29 cellular contexts compared by ENCODE assay signal in genomic region chrX:139191746-139192385, GRCh38.
"Had no signal": no experiment of that assay in that cellular context is flagged by ENCODE, and none has a peak within 500 bp of the region (broad histone marks: within the 10 kb centered on the region; RNA-seq: fewer than 3 reads in every experiment).

No MANE protein-coding gene starts in this region.

- H3K4me3 ChIP-seq: neural progenitor cell, ovary, psoas muscle, right lobe of liver, suprapubic skin, testis, tibial artery, transverse colon, upper lobe of right lung, uterus had no signal

- H3K9me3 ChIP-seq: ovary, psoas muscle, right lobe of liver, suprapubic skin, testis, tibial artery, transverse colon, upper lobe of right lung, uterus had no signal

- H3K27ac Mint-ChIP-seq: naive B cell; naive thymus-derived CD8-positive, alpha-beta T cell; natural killer cell treated with Interleukin-12 subunit alpha and Interleukin-12 subunit beta and Interleukin-15 and Interleukin-18, amount 100 ng/mL, for 72 hours; nephron progenitor cell; neural progenitor cell; progenitor cell of endocrine pancreas; stimulated activated memory B cell treated with anti-CD40 and anti-IgM and Interleukin-4, amounts not matched to agents 10 μg/mL and 1 μg/mL and 100 μg/mL, for 72 hours; stimulated activated naive CD8-positive, alpha-beta T cell treated with anti-CD3 and anti-CD28 coated beads, Interleukin-15, amount 100 ng/mL, for 72 hours had no signal

- ATAC-seq: naive thymus-derived CD8-positive, alpha-beta T cell; natural killer cell treated with Interleukin-12 subunit alpha and Interleukin-12 subunit beta and Interleukin-15 and Interleukin-18, amount 100 ng/mL, for 72 hours; right cardiac atrium; right lobe of liver; stimulated activated memory B cell treated with anti-CD40 and anti-IgM and Interleukin-4, amounts not matched to agents 10 μg/mL and 1 μg/mL and 100 μg/mL, for 72 hours; stimulated activated naive CD8-positive, alpha-beta T cell treated with anti-CD3 and anti-CD28 coated beads, Interleukin-15, amount 100 ng/mL, for 72 hours; stimulated activated naive CD8-positive, alpha-beta T cell treated with anti-CD3 and anti-CD28 coated beads, Interleukin-15, Interleukin-2, amounts not matched to agents 100 U/mL and 50 U/mL, for 24 hours; upper lobe of right lung had no signal

- H3K4me1 Mint-ChIP-seq: nephron progenitor cell; stimulated activated memory B cell treated with anti-CD40 and anti-IgM and Interleukin-4, amounts not matched to agents 10 μg/mL and 1 μg/mL and 100 μg/mL, for 72 hours; stimulated activated naive CD8-positive, alpha-beta T cell treated with anti-CD3 and anti-CD28 coated beads, Interleukin-15, amount 100 ng/mL, for 72 hours had no signal

- H3K4me3 Mint-ChIP-seq: naive thymus-derived CD8-positive, alpha-beta T cell; natural killer cell treated with Interleukin-12 subunit alpha and Interleukin-12 subunit beta and Interleukin-15 and Interleukin-18, amount 100 ng/mL, for 72 hours; nephron progenitor cell; neural progenitor cell; stimulated activated memory B cell treated with anti-CD40 and anti-IgM and Interleukin-4, amounts not matched to agents 10 μg/mL and 1 μg/mL and 100 μg/mL, for 72 hours; stimulated activated naive CD8-positive, alpha-beta T cell treated with anti-CD3 and anti-CD28 coated beads, Interleukin-15, amount 100 ng/mL, for 72 hours had no signal

- H3K27me3 Mint-ChIP-seq: progenitor cell of endocrine pancreas had no signal

- H3K36me3 ChIP-seq: neural progenitor cell, ovary, right lobe of liver, suprapubic skin, tibial artery, transverse colon, upper lobe of right lung, uterus had no signal

- H2AFZ ChIP-seq: neural progenitor cell, parathyroid adenoma had no signal

- DNase-seq: naive B cell; naive thymus-derived CD8-positive, alpha-beta T cell; nephron progenitor cell; occipital lobe; ovary; posterior cingulate gyrus; psoas muscle; right cardiac atrium; right lobe of liver; small intestine; stimulated activated CD4-positive, alpha-beta T cell treated with anti-CD3 and anti-CD28 coated beads, Interleukin-15, amount 100 ng/mL, for 24 hours; stimulated activated CD4-positive, alpha-beta T cell treated with anti-CD3 and anti-CD28 coated beads, Interleukin-2, amount 100 ng/mL, for 24 hours; stimulated activated CD4-positive, alpha-beta T cell treated with anti-CD3 and anti-CD28 coated beads, Interleukin-2, amount 100 ng/mL, for 48 hours; stimulated activated CD4-positive, alpha-beta T cell treated with anti-CD3 and anti-CD28 coated beads, Interleukin-4, amount 100 ng/mL, for 24 hours; stimulated activated naive CD4-positive, alpha-beta T cell; stimulated activated naive CD8-positive, alpha-beta T cell treated with anti-CD3 and anti-CD28 coated beads, Interleukin-15, amount 100 ng/mL, for 72 hours; stimulated activated naive CD8-positive, alpha-beta T cell treated with anti-CD3 and anti-CD28 coated beads, Interleukin-15, Interleukin-2, amounts not matched to agents 100 U/mL and 50 U/mL, for 24 hours; substantia nigra; testis; tibial artery; transverse colon; upper lobe of right lung; uterus had no signal

- H3K27ac ChIP-seq: neural progenitor cell, ovary, parathyroid adenoma, psoas muscle, right lobe of liver, suprapubic skin, testis, tibial artery, transverse colon, upper lobe of right lung, uterus had no signal

- H3K79me2 ChIP-seq: parathyroid adenoma had no signal

- H3K36me3 Mint-ChIP-seq: naive B cell; naive thymus-derived CD8-positive, alpha-beta T cell; natural killer cell treated with Interleukin-12 subunit alpha and Interleukin-12 subunit beta and Interleukin-15 and Interleukin-18, amount 100 ng/mL, for 72 hours; stimulated activated memory B cell treated with anti-CD40 and anti-IgM and Interleukin-4, amounts not matched to agents 10 μg/mL and 1 μg/mL and 100 μg/mL, for 72 hours had no signal

- H3K4me2 ChIP-seq: neural progenitor cell had no signal

- H3K9ac ChIP-seq: neural progenitor cell, parathyroid adenoma had no signal

- H3K4me1 ChIP-seq: parathyroid adenoma, right lobe of liver, suprapubic skin, testis, upper lobe of right lung, uterus had no signal

- H3K9me3 Mint-ChIP-seq: naive thymus-derived CD8-positive, alpha-beta T cell; natural killer cell treated with Interleukin-12 subunit alpha and Interleukin-12 subunit beta and Interleukin-15 and Interleukin-18, amount 100 ng/mL, for 72 hours; neural progenitor cell; stimulated activated memory B cell treated with anti-CD40 and anti-IgM and Interleukin-4, amounts not matched to agents 10 μg/mL and 1 μg/mL and 100 μg/mL, for 72 hours; stimulated activated naive CD8-positive, alpha-beta T cell treated with anti-CD3 and anti-CD28 coated beads, Interleukin-15, amount 100 ng/mL, for 72 hours had no signal

- H3K27me3 ChIP-seq: ovary, right lobe of liver, suprapubic skin, testis, tibial artery, upper lobe of right lung, uterus had no signal
